In genomic region chr6:157681041-157681650, GRCh38 we compare ENCODE assay signal across 20 cellular contexts.
"Had no signal": no experiment of that assay in that cellular context is flagged by ENCODE, and none has a peak within 500 bp of the region (broad histone marks: within the 10 kb centered on the region; RNA-seq: fewer than 3 reads in every experiment).

No MANE protein-coding gene starts in this region.

- H3K4me1 Mint-ChIP-seq: neural progenitor cell; stimulated activated memory B cell treated with anti-CD40 and anti-IgM and Interleukin-4, amounts not matched to agents 10 μg/mL and 1 μg/mL and 100 μg/mL, for 72 hours had no signal

- DNase-seq: activated CD4-positive, alpha-beta memory T cell treated with anti-CD3 and anti-CD28 coated beads for 36 hours; activated CD4-positive, alpha-beta T cell treated with anti-CD3 and anti-CD28 coated beads for 48 hours; activated gamma-delta T cell; activated naive CD4-positive, alpha-beta T cell treated with anti-CD3 and anti-CD28 coated beads, Interleukin-2, amount 50 U/mL, for 16 hours; anterior cingulate cortex; caudate nucleus; dermis blood vessel endothelial cell; effector memory CD4-positive, alpha-beta T cell; glutamatergic neuron; kidney glomerular epithelial cell; left lung; naive thymus-derived CD8-positive, alpha-beta T cell; posterior cingulate gyrus; small intestine; stimulated activated CD4-positive, alpha-beta T cell treated with anti-CD3 and anti-CD28 coated beads, Interleukin-2, amount 100 ng/mL, for 24 hours; uterus had no signal

- H3K9me3 Mint-ChIP-seq: activated CD4-positive, alpha-beta memory T cell treated with anti-CD3 and anti-CD28 coated beads for 36 hours; brain; naive thymus-derived CD8-positive, alpha-beta T cell; neural progenitor cell; stimulated activated memory B cell treated with anti-CD40 and anti-IgM and Interleukin-4, amounts not matched to agents 10 μg/mL and 1 μg/mL and 100 μg/mL, for 72 hours had no signal

- H3K4me3 ChIP-seq: hepatocyte, left lung, neural progenitor cell, uterus had no signal

- H3K27ac Mint-ChIP-seq: activated CD4-positive, alpha-beta memory T cell treated with anti-CD3 and anti-CD28 coated beads for 36 hours; brain; naive thymus-derived CD8-positive, alpha-beta T cell; neural progenitor cell; stimulated activated memory B cell treated with anti-CD40 and anti-IgM and Interleukin-4, amounts not matched to agents 10 μg/mL and 1 μg/mL and 100 μg/mL, for 72 hours had no signal

- H3K27me3 Mint-ChIP-seq: activated CD4-positive, alpha-beta memory T cell treated with anti-CD3 and anti-CD28 coated beads for 36 hours; naive thymus-derived CD8-positive, alpha-beta T cell; stimulated activated memory B cell treated with anti-CD40 and anti-IgM and Interleukin-4, amounts not matched to agents 10 μg/mL and 1 μg/mL and 100 μg/mL, for 72 hours had no signal

- H3K4me3 Mint-ChIP-seq: activated CD4-positive, alpha-beta memory T cell treated with anti-CD3 and anti-CD28 coated beads for 36 hours; brain; naive thymus-derived CD8-positive, alpha-beta T cell; neural progenitor cell; stimulated activated memory B cell treated with anti-CD40 and anti-IgM and Interleukin-4, amounts not matched to agents 10 μg/mL and 1 μg/mL and 100 μg/mL, for 72 hours had no signal

- H3K36me3 Mint-ChIP-seq: activated CD4-positive, alpha-beta memory T cell treated with anti-CD3 and anti-CD28 coated beads for 36 hours; brain; naive thymus-derived CD8-positive, alpha-beta T cell; neural progenitor cell; stimulated activated memory B cell treated with anti-CD40 and anti-IgM and Interleukin-4, amounts not matched to agents 10 μg/mL and 1 μg/mL and 100 μg/mL, for 72 hours had no signal
